1 cellular context compared by ENCODE assay signal in the genomic region with DNA sequence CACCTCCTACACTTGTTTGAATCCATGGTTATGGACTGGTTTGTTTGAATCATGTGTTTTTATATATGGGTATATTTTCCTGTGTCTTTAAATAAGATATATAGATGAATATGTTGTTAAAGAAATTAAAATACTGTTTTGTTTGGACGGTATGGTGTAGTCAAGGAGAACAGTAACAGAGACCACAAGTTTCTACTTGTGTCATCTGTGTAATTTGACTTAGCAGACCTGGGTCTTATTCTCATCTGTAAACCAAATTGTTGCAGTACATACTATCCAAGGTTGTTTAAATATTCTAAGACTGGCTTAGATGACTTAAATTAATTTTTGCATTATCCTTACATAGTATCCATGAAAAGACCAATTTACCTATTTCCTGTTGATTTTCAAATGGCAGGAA.
TF ChIP-seq lines count a peak whose summit lies in the region.

No MANE protein-coding gene starts in this region.

TF ChIP-seq in GM12878, 131 proteins besides CTCF, POLR2A, EP300 and RAD21 (continued from another document):
- no peak for TF ChIP-seq SMC3 (IDR thresholded peaks at IDR 0.05; ENCODE audit: borderline replicate concordance, low read length)
- no peak for TF ChIP-seq CBX3 (IDR thresholded peaks at IDR 0.05; ENCODE audit: borderline replicate concordance, low read depth)
- TF ChIP-seq, protein P1, sequence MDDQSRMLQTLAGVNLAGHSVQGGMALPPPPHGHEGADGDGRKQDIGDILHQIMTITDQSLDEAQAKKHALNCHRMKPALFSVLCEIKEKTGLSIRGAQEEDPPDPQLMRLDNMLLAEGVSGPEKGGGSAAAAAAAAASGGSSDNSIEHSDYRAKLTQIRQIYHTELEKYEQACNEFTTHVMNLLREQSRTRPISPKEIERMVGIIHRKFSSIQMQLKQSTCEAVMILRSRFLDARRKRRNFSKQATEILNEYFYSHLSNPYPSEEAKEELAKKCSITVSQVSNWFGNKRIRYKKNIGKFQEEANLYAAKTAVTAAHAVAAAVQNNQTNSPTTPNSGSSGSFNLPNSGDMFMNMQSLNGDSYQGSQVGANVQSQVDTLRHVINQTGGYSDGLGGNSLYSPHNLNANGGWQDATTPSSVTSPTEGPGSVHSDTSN (IDR thresholded peaks at IDR 0.05; ENCODE audit: insufficient replicate concordance, low read depth, low read length): no peak
TF ChIP-seq in GM12878: peak in this region for 0.
